ENCODE assay signal across 18 cellular contexts in the genomic region with DNA sequence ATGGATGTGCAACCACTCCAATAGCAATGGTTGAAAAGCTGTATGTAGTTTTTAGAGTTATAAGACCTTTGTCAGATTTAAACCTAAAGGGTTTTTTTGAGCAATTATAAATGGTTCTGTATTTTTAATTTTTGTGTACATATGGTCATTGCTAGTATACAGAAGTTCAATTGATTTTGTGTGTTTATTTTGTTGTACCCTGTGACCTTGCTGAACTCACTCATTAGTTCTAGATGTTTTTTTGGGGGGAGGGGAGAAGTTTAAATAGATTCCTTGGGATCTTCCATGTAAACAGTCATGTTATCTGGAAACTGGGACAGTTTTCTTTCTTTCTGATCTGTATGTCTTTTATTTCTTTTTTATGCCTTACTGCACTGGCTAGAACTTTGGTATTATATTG.
"Had no signal": no experiment of that assay in that cellular context is flagged by ENCODE, and none has a peak within 500 bp of the region (broad histone marks: within the 10 kb centered on the region; RNA-seq: fewer than 3 reads in every experiment).

No MANE protein-coding gene starts in this region.

- H3K27me3 Mint-ChIP-seq: effector memory CD8-positive, alpha-beta T cell; naive B cell had no signal

- H3K36me3 Mint-ChIP-seq: immature natural killer cell, naive B cell had no signal

- H3K4me1 ChIP-seq: uterus had no signal

- FAIRE-seq: keratinocyte, small intestine had no signal

- H3K9me3 Mint-ChIP-seq: effector memory CD8-positive, alpha-beta T cell; immature natural killer cell; naive B cell; neural crest cell had no signal

- ATAC-seq: effector memory CD8-positive, alpha-beta T cell; lower lobe of right lung had no signal

- H3K27ac ChIP-seq: epithelial cell of prostate, esophagus muscularis mucosa, left ventricle myocardium inferior, lower lobe of right lung, right atrium auricular region, upper lobe of left lung, uterus had no signal

- H3K27me3 ChIP-seq: esophagus muscularis mucosa, right atrium auricular region, upper lobe of left lung, uterus had no signal

- H3K27ac Mint-ChIP-seq: immature natural killer cell had no signal

- DNase-seq: effector memory CD8-positive, alpha-beta T cell; foreskin fibroblast; immature natural killer cell; left ventricle myocardium inferior; lower lobe of right lung; mesenchymal stem cell; naive B cell; posterior cingulate gyrus; small intestine; stimulated activated CD4-positive, alpha-beta T cell treated with anti-CD3 and anti-CD28 coated beads, Interleukin-12 subunit alpha, Interleukin-12 subunit beta, amount 100 ng/mL, for 4 hours; stimulated activated naive CD4-positive, alpha-beta T cell; upper lobe of left lung; uterus had no signal

- H3K4me3 Mint-ChIP-seq: effector memory CD8-positive, alpha-beta T cell; immature natural killer cell; neural crest cell had no signal

- H3K9me3 ChIP-seq: esophagus muscularis mucosa, left ventricle myocardium inferior, lower lobe of right lung, right atrium auricular region, upper lobe of left lung, uterus had no signal

- H3K36me3 ChIP-seq: esophagus muscularis mucosa, left ventricle myocardium inferior, lower lobe of right lung, right atrium auricular region, upper lobe of left lung, uterus had no signal

- H3K4me3 ChIP-seq: esophagus muscularis mucosa, left ventricle myocardium inferior, lower lobe of right lung, right atrium auricular region, upper lobe of left lung, uterus had no signal
